14 cellular contexts compared by ENCODE assay signal in genomic region chr3:17038900-17039545, GRCh38.
DNase-seq lines count a peak whose midpoint lies in the region; ATAC-seq, FAIRE-seq and TF ChIP-seq lines count a peak whose summit lies in the region.
"Had no signal": no experiment of that assay in that cellular context is flagged by ENCODE, and none has a peak within 500 bp of the region (broad histone marks: within the 10 kb centered on the region; RNA-seq: fewer than 3 reads in every experiment).

No MANE protein-coding gene starts in this region.

- TF ChIP-seq EP300 in GM12878 (IDR thresholded peaks at IDR 0.05; ENCODE audit: borderline replicate concordance in 1 of 2, control insufficient read depth in 1 of 2, low read depth in 2 of 2, low read length in 2 of 2), result no peak

- no peak for TF ChIP-seq POLR2A in GM12878 (IDR thresholded peaks at IDR 0.05; ENCODE audit: low read depth, low read length)

- SMC1A ChIA-PET in GM12878 (lab: Charles Lee; ENCODE audit: uncharacterized antibody, unreplicated experiment), result interaction anchor here (0.8 to 4.1 kb wide), 13 partner anchors 8 to 201 kb away, joined by 3 to 24 read pairs (median 4); partner anchors contain the start of gene PLCL2

- H4K20me1 ChIP-seq in GM12878 (ENCODE audit: control insufficient read depth, insufficient read depth), result no peaks in the 10 kb centered on the region

- in situ Hi-C loops in GM12878 (cut with MboI), result loop anchor here (25.0 kb wide), 1 partner anchor 752 kb away; no protein-coding TSS in a partner anchor

- no peaks in the 10 kb centered on the region for H3K36me3 Mint-ChIP-seq in HFFc6 (ENCODE audit: low read depth)
- peaks cover 6% of the 10 kb centered on the region for H3K36me3 Mint-ChIP-seq in natural killer cell
- H3K36me3 Mint-ChIP-seq: natural killer cell treated with Interleukin-12 subunit alpha and Interleukin-12 subunit beta and Interleukin-15 and Interleukin-18, amount 100 ng/mL, for 72 hours; WTC11 had no signal

- no peak for TF ChIP-seq RAD21 in GM12878 (IDR thresholded peaks at IDR 0.05; ENCODE audit: insufficient read depth, low read depth, low read length)

- BruUV-seq in GM12878 (replicated peaks; lab: Mats Ljungman, UMichigan), result no TSS peak

- H3K9me3 ChIP-seq in GM12878 (replicated peaks; ENCODE audit: control insufficient read depth, insufficient read depth, low read length), result peaks cover 4% of the 10 kb centered on the region; the same call in 1 of the 3 replicates
- H3K9me3 ChIP-seq: body of pancreas had no signal

- POLR2A ChIA-PET in GM12878 (lab: Charles Lee), result interaction anchor here (1.4 kb wide), 1 partner anchor 13 kb away, joined by 4 read pairs; no protein-coding TSS in a partner anchor

- WGBS in GM12878 (ENCODE audit: insufficient coverage, insufficient replicate concordance, low lambda C conversion rate, missing lambda C conversion rate), result 92% methylated on average over 1 of the region's 1 CpG

- no peaks in the 10 kb centered on the region for H3K9me3 Mint-ChIP-seq in HFFc6
- no peaks in the 10 kb centered on the region for H3K9me3 Mint-ChIP-seq in natural killer cell
- H3K9me3 Mint-ChIP-seq: natural killer cell treated with Interleukin-12 subunit alpha and Interleukin-12 subunit beta and Interleukin-15 and Interleukin-18, amount 100 ng/mL, for 72 hours; WTC11 had no signal

- RAD21 ChIA-PET in GM12878 (lab: Charles Lee; ENCODE audit: unreplicated experiment), result interaction anchor here (0.9 to 3.2 kb wide), 11 partner anchors 9 to 436 kb away, joined by 3 to 17 read pairs (median 4); no protein-coding TSS in a partner anchor

- H3K27me3 Mint-ChIP-seq in HFFc6 (ENCODE audit: insufficient read depth), result no peaks in the 10 kb centered on the region
- H3K27me3 Mint-ChIP-seq in natural killer cell (ENCODE audit: low read depth in 2 of 2), result no peaks in the 10 kb centered on the region
- H3K27me3 Mint-ChIP-seq: natural killer cell treated with Interleukin-12 subunit alpha and Interleukin-12 subunit beta and Interleukin-15 and Interleukin-18, amount 100 ng/mL, for 72 hours had no signal

- ATAC-seq in GM12878, result peak; percentile 30; the same call in 2 of the 3 replicates
- ATAC-seq in natural killer cell, result peak; percentile 38 to 49 (median 43)
- no peak for ATAC-seq in GM19328 (IDR thresholded peaks at IDR 0.05; ENCODE audit: unreplicated experiment)
- no peak for ATAC-seq in GM18909 (IDR thresholded peaks at IDR 0.05; ENCODE audit: poor library complexity, unreplicated experiment)
- ATAC-seq: WTC11 had no signal

- H3K4me1 Mint-ChIP-seq in HFFc6 (ENCODE audit: low read depth) (peaks cover 30% of the 10 kb centered on the region), natural killer cell (peaks cover 46 to 51% of the 10 kb centered on the region in 2 donors)

- no peak overlapping the region for H2AFZ ChIP-seq in GM12878 (ENCODE audit: control insufficient read depth, low read depth, low read length)

- peak; percentile 48 for DNase-seq in DMS53 (lab: John Stamatoyannopoulos, UW)
- no peak for DNase-seq in HFFc6
- DNase-seq in GM12878 (ENCODE audit: low read depth, low spot score), result no peak
- no peak for DNase-seq in natural killer cell
- no peak for DNase-seq in SK-N-DZ (ENCODE audit: low spot score)
- DNase-seq: body of pancreas, head of caudate nucleus, left cardiac atrium, MM.1S, right cardiac atrium had no signal

- no peaks in the 10 kb centered on the region for H3K27me3 ChIP-seq in GM12878 (replicated peaks in 1 of 2; ENCODE audit: control insufficient read depth in 2 of 2, insufficient read depth in 2 of 2, low read length in 1 of 2)
- H3K27me3 ChIP-seq: body of pancreas had no signal

- no peak for FAIRE-seq in GM12878 (lab: Jason Lieb, UNC)

- TF ChIP-seq CTCF in HFFc6 (IDR thresholded peaks at IDR 0.05), result no peak
- TF ChIP-seq CTCF in GM12878 (IDR thresholded peaks at IDR 0.05 in 2 of 3, conservative IDR thresholded peaks at IDR 0.05 in 1 of 3; ENCODE audit: control insufficient read depth in 2 of 3, extremely low read depth in 1 of 3, insufficient read depth in 1 of 3, low read depth in 3 of 3, low read length in 3 of 3), result no peak
- no peak for TF ChIP-seq CTCF in natural killer cell (IDR thresholded peaks at IDR 0.05)

- CTCF ChIA-PET in GM12878 (lab: Yijun Ruan, JAX), result interaction anchor here (0.8 to 1.8 kb wide), 6 partner anchors 10 to 437 kb away, joined by 3 to 4 read pairs (median 4); partner anchors contain the start of gene PLCL2

- H3K36me3 ChIP-seq in GM12878 (ENCODE audit: control insufficient read depth in 2 of 2, insufficient read depth in 2 of 2, low read length in 1 of 2), result peaks cover 0 to 10% of the 10 kb centered on the region in 2 experiments; a peak in 3 of 4 replicates

- no peak overlapping the region for H3K4me2 ChIP-seq in GM12878 (ENCODE audit: control insufficient read depth, insufficient read depth)

- no peak overlapping the region for H3K9ac ChIP-seq in GM12878 (ENCODE audit: control insufficient read depth, insufficient read depth, low read length)

- no peak overlapping the region; the same call in 1 of the 2 replicates for H3K4me3 Mint-ChIP-seq in HFFc6
- H3K4me3 Mint-ChIP-seq in natural killer cell, result no peak overlapping the region
- H3K4me3 Mint-ChIP-seq: natural killer cell treated with Interleukin-12 subunit alpha and Interleukin-12 subunit beta and Interleukin-15 and Interleukin-18, amount 100 ng/mL, for 72 hours; WTC11 had no signal

- H3K4me3 ChIP-seq in GM12878, result no peak overlapping the region
- H3K4me3 ChIP-seq: body of pancreas had no signal

- H3K79me2 ChIP-seq in GM12878 (ENCODE audit: control insufficient read depth, insufficient read depth, low read length), result peaks cover under 1% of the 10 kb centered on the region

- intact Hi-C loops in GM12878 (cut with micrococcal nuclease; ENCODE audit: unreplicated experiment), result no loop called here
- intact Hi-C loops in natural killer cell (cut with micrococcal nuclease), result loop anchor here (1.0 kb wide), 1 partner anchor 16 kb away; no protein-coding TSS in a partner anchor

- H3K4me1 ChIP-seq in GM12878 (ENCODE audit: control insufficient read depth, insufficient read depth, low read length), result peaks cover 15% of the 10 kb centered on the region
- H3K4me1 ChIP-seq: body of pancreas had no signal

- H3K27ac Mint-ChIP-seq in HFFc6 (peak overlapping the region; percentile 78), natural killer cell (peak overlapping the region; percentile 79 to 86)
- H3K27ac Mint-ChIP-seq: WTC11 had no signal

- H3K27ac ChIP-seq in GM12878 (ENCODE audit: control insufficient read depth, insufficient read depth), result peak overlapping the region; percentile 42; the same call in 1 of the 2 replicates

TF ChIP-seq in GM12878, 131 proteins besides CTCF, POLR2A, EP300 and RAD21:
- no peak for TF ChIP-seq NFYA (IDR thresholded peaks at IDR 0.05; ENCODE audit: borderline replicate concordance, low read depth, low read length)
- no peak for TF ChIP-seq WRNIP1 (IDR thresholded peaks at IDR 0.05; ENCODE audit: borderline replicate concordance, low read depth, low read length)
- no peak for TF ChIP-seq BACH1 (IDR thresholded peaks at IDR 0.05; ENCODE audit: borderline replicate concordance)
- 0 out of 2 replicates have a peak, but pooled peaks have one; percentile 11 for TF ChIP-seq RUNX3 (IDR thresholded peaks at IDR 0.05; ENCODE audit: low read length)

Comparison
In these comparisons a context has a peak if more than half of its experiments do, and no peak if none do; other contexts are left out.
1. ATAC-seq: peak in GM12878 (single experiment) and natural killer cell (3 of 3); none in GM19328 (single experiment) and GM18909 (single experiment).